ENCODE assay signal across 8 cellular contexts in genomic region chr3:107241217-107241616, GRCh38.
DNase-seq lines count a peak whose midpoint lies in the region; ATAC-seq, FAIRE-seq and TF ChIP-seq lines count a peak whose summit lies in the region.

No MANE protein-coding gene starts in this region.

- H3K79me2 ChIP-seq in K562 (ENCODE audit: control insufficient read depth, insufficient read depth, low read length), result no peaks in the 10 kb centered on the region

- peak overlapping the region; percentile 78 for H3K4me2 ChIP-seq in K562 (ENCODE audit: insufficient read depth, low read length)

- H3K9me3 ChIP-seq in HEK293 (ENCODE audit: control insufficient read depth, insufficient read depth, low read depth, low read length) (no peaks in the 10 kb centered on the region), K562 (replicated peaks; ENCODE audit: control insufficient read depth, insufficient read depth, low read depth, low read length) (no peaks in the 10 kb centered on the region), spleen (no peaks in the 10 kb centered on the region)

- TF ChIP-seq RAD21 in K562 (CRISPR knock-in tag; conservative IDR thresholded peaks at IDR 0.05 in 1 of 2, IDR thresholded peaks at IDR 0.05 in 1 of 2), result no peak

- peak overlapping the region in 2 of 6 donors; percentile 6 to 47 for H3K27ac Mint-ChIP-seq in immature natural killer cell

- H3K4me3 ChIP-seq in HEK293 (ENCODE audit: low read depth, low read length) (peak overlapping the region; percentile 86), K562 (no peak overlapping the region), spleen (peak overlapping the region; percentile 58 to 95 (median 79))

- DNase-seq in activated CD8-positive, alpha-beta memory T cell treated with anti-CD3 and anti-CD28 coated beads, Interleukin-2, amount 50 U/mL, for 48 hours, result peak; percentile 54
- no peak for DNase-seq in activated CD8-positive, alpha-beta memory T cell treated with anti-CD3 and anti-CD28 coated beads for 24 hours
- DNase-seq in NCI-H526 treated with DMSO at 0.1 percent for 48 hours (lab: John Stamatoyannopoulos, UW) (peak; percentile 11), K562 (ENCODE audit: extremely low read depth in 1 of 4, low spot score in 3 of 4) (peak; percentile 10 to 33 (median 12)), immature natural killer cell (peak in 1 of 3 donors; percentile 1), spleen (peak; percentile 71), H4 (ENCODE audit: low spot score) (no peak)

- peaks cover 0 to 7% of the 10 kb centered on the region in 2 experiments; a peak in 1 of 3 replicates for H3K36me3 ChIP-seq in HEK293 (ENCODE audit: control insufficient read depth in 2 of 2, insufficient read depth in 1 of 2, low read length in 2 of 2)
- no peaks in the 10 kb centered on the region for H3K36me3 ChIP-seq in K562 (ENCODE audit: control insufficient read depth, insufficient read depth, low read length)
- peaks cover 0 to 6% (median 0%) of the 10 kb centered on the region in 6 donors for H3K36me3 ChIP-seq in spleen

- no peak for TF ChIP-seq POLR2A in K562 (conservative IDR thresholded peaks at IDR 0.05)
- TF ChIP-seq POLR2A in spleen (IDR thresholded peaks at IDR 0.05), result no peak

- peak overlapping the region; percentile 89 for H2AFZ ChIP-seq in K562 (ENCODE audit: low read depth, low read length)

- intact Hi-C loops in K562 (cut with micrococcal nuclease), result no loop called here
- intact Hi-C loops in spleen (cut with DNase I; ENCODE audit: low total_unique reads), result no loop called here

- H3K4me3 Mint-ChIP-seq in immature natural killer cell, result peak overlapping the region; percentile 86 to 90 (median 89)

- H3K9ac ChIP-seq in K562 (ENCODE audit: insufficient read depth in 1 of 2, low read depth in 2 of 2, low read length in 2 of 2), result 0 out of 4 replicates have a peak overlapping the region, but pooled peaks of 1 of the 2 experiments have one; percentile 20

- no peaks in the 10 kb centered on the region for H3K36me3 Mint-ChIP-seq in immature natural killer cell

- no peak for FAIRE-seq in K562 (lab: Jason Lieb, UNC)

- 20% methylated on average over 5 of the region's 7 CpGs for WGBS in K562 (ENCODE audit: insufficient coverage, low coverage, missing lambda C conversion rate)
- WGBS in spleen, 5 donors, result 5 to 12% (median 8%) methylated on average over 7 of the region's 7 CpGs

- TF ChIP-seq CTCF in HEK293 (tag by site-specific recombination; IDR thresholded peaks at IDR 0.05), result no peak
- TF ChIP-seq CTCF in K562 (IDR thresholded peaks at IDR 0.05 in 2 of 3, conservative IDR thresholded peaks at IDR 0.05 in 1 of 3; ENCODE audit: insufficient read depth in 2 of 3, low read depth in 1 of 3, low read length in 3 of 3), result no peak
- TF ChIP-seq CTCF in spleen (IDR thresholded peaks at IDR 0.05 in 8 of 11, conservative IDR thresholded peaks at IDR 0.05 in 3 of 11), result no peak

- H3K27me3 Mint-ChIP-seq in immature natural killer cell (ENCODE audit: low read depth in 3 of 3), result peaks cover 2 to 8% (median 7%) of the 10 kb centered on the region in 3 donors

- H3K9me1 ChIP-seq in K562 (ENCODE audit: control insufficient read depth, insufficient read depth, low read length), result no peaks in the 10 kb centered on the region

- peaks cover 8 to 17% of the 10 kb centered on the region in 2 donors for H3K4me1 Mint-ChIP-seq in immature natural killer cell

- in situ Hi-C loops in K562 (cut with MboI), result no loop called here

- H3K4me1 ChIP-seq in HEK293 (ENCODE audit: control insufficient read depth, insufficient read depth, low read length), result no peaks in the 10 kb centered on the region; the same call in 1 of the 2 replicates
- peaks cover 0 to 12% of the 10 kb centered on the region in 2 experiments; a peak in 2 of 5 replicates for H3K4me1 ChIP-seq in K562 (replicated peaks in 1 of 2; ENCODE audit: control insufficient read depth in 2 of 2, insufficient read depth in 2 of 2, low read length in 2 of 2)
- peaks cover 0 to 39% (median 22%) of the 10 kb centered on the region in 6 donors for H3K4me1 ChIP-seq in spleen

- no TSS peak for BruUV-seq in K562 (replicated peaks; lab: Mats Ljungman, UMichigan)

- ATAC-seq in K562, result peak; percentile 63

- no peaks in the 10 kb centered on the region for H3K9me3 Mint-ChIP-seq in immature natural killer cell

- POLR2A ChIA-PET in HEK293 (lab: Yijun Ruan, JAX) (no interaction called here), K562 (lab: Yijun Ruan, JAX) (no interaction called here)

- H4K20me1 ChIP-seq in K562 (replicated peaks; ENCODE audit: control insufficient read depth, insufficient read depth, low read length), result no peaks in the 10 kb centered on the region

- TF ChIP-seq EP300 in K562 (IDR thresholded peaks at IDR 0.05; ENCODE audit: low read length), result no peak

- CTCF ChIA-PET in HEK293 (lab: Yijun Ruan, JAX) (interaction anchor here (1.0 kb wide), 1 partner anchor 188 kb away, joined by 3 read pairs; no protein-coding TSS in a partner anchor), K562 (lab: Yijun Ruan, JAX; ENCODE audit: low intra/inter-chr PET ratio) (no interaction called here)

- peak overlapping the region; percentile 38; the same call in 1 of the 2 replicates for H3K27ac ChIP-seq in HEK293 (ENCODE audit: extremely low read depth, low read depth, low read length)
- H3K27ac ChIP-seq in K562 (ENCODE audit: extremely low read depth, low read depth, low read length), result no peak overlapping the region
- H3K27ac ChIP-seq in spleen, result peak overlapping the region in 4 of 8 donors; percentile 73 to 79 (median 75)

- H3K27me3 ChIP-seq in K562 (ENCODE audit: control insufficient read depth in 2 of 2, insufficient read depth in 2 of 2, low read length in 2 of 2) (no peaks in the 10 kb centered on the region; a peak in 1 of 5 replicates), spleen (replicated peaks in 1 of 7) (no peaks in the 10 kb centered on the region)

TF ChIP-seq in HEK293, 187 proteins besides CTCF, POLR2A, EP300 and RAD21:
- TF ChIP-seq ZSCAN5A (tag by site-specific recombination; IDR thresholded peaks at IDR 0.05) (no peak), KLF7 (tag by site-specific recombination; IDR thresholded peaks at IDR 0.05; ENCODE audit: borderline replicate concordance) (peak; percentile 29; the same call in 1 of the 2 replicates), ZNF335 (tag by site-specific recombination; conservative IDR thresholded peaks at IDR 0.05) (peak; percentile 68), KLF9 (tag by site-specific recombination; IDR thresholded peaks at IDR 0.05; ENCODE audit: low read depth) (peak; percentile 82), ZSCAN16 (tag by site-specific recombination; IDR thresholded peaks at IDR 0.05) (no peak), SP2 (tag by site-specific recombination; IDR thresholded peaks at IDR 0.05) (peak; percentile 25)
TF ChIP-seq in HEK293: peak in this region for 4.

TF ChIP-seq in K562, 482 proteins besides CTCF, POLR2A, EP300 and RAD21:
- TF ChIP-seq RFX1 (IDR thresholded peaks at IDR 0.05) (peak; percentile 35; the same call in 1 of the 2 replicates), FOXJ3 (CRISPR knock-in tag; IDR thresholded peaks at IDR 0.05) (0 out of 2 replicates have a peak, but pooled peaks have one; percentile 50), NBN (IDR thresholded peaks at IDR 0.05; ENCODE audit: low read depth) (no peak), DNMT1 (IDR thresholded peaks at IDR 0.05) (no peak)

Comparison
In these comparisons a context has a peak if more than half of its experiments do, and no peak if none do; other contexts are left out.
1. DNase-seq: peak in activated CD8-positive, alpha-beta memory T cell treated with anti-CD3 and anti-CD28 coated beads, Interleukin-2, amount 50 U/mL, for 48 hours (single experiment), NCI-H526 treated with DMSO at 0.1 percent for 48 hours (single experiment), K562 (4 of 4) and spleen (single experiment); none in activated CD8-positive, alpha-beta memory T cell treated with anti-CD3 and anti-CD28 coated beads for 24 hours (single experiment) and H4 (single experiment).